Comparison of ENCODE assay signal across 14 cellular contexts in genomic region chr2:236341721-236342120, GRCh38.
DNase-seq lines count a peak whose midpoint lies in the region; ATAC-seq and TF ChIP-seq lines count a peak whose summit lies in the region.
"Had no signal": no experiment of that assay in that cellular context is flagged by ENCODE, and none has a peak within 500 bp of the region (broad histone marks: within the 10 kb centered on the region; RNA-seq: fewer than 3 reads in every experiment).

No MANE protein-coding gene starts in this region.

- TF ChIP-seq CTCF in heart right ventricle (IDR thresholded peaks at IDR 0.05) (no peak), neural crest cell (conservative IDR thresholded peaks at IDR 0.05) (no peak), vagina (IDR thresholded peaks at IDR 0.05) (no peak), natural killer cell (IDR thresholded peaks at IDR 0.05) (no peak), foreskin fibroblast (IDR thresholded peaks at IDR 0.05; ENCODE audit: low read depth, low read length) (no peak)

- H3K27ac Mint-ChIP-seq in neural crest cell (ENCODE audit: unreplicated experiment) (peak overlapping the region; percentile 94), natural killer cell (no peak overlapping the region)

- H3K4me3 Mint-ChIP-seq in neural crest cell, result no peak overlapping the region
- H3K4me3 Mint-ChIP-seq in natural killer cell, result no peak overlapping the region

- H3K4me1 Mint-ChIP-seq in neural crest cell, result peaks cover 48% of the 10 kb centered on the region
- H3K4me1 Mint-ChIP-seq in natural killer cell, result no peaks in the 10 kb centered on the region

- H3K27me3 ChIP-seq in heart right ventricle (no peaks in the 10 kb centered on the region), right cardiac atrium (ENCODE audit: control insufficient read depth, insufficient read depth) (no peaks in the 10 kb centered on the region), ectodermal cell (ENCODE audit: control insufficient read depth, insufficient read depth, low read length, poor library complexity, severe bottlenecking) (no peaks in the 10 kb centered on the region), vagina (no peaks in the 10 kb centered on the region)

- intact Hi-C loops in heart right ventricle (cut with DNase I) (loop anchor here in 3 of 10 donors (2.0 to 10.0 kb wide), 4 partner anchors 233 to 731 kb away; no protein-coding TSS in a partner anchor), right cardiac atrium (cut with DNase I) (loop anchor here in 1 of 4 donors (10.0 kb wide), 1 partner anchor 713 kb away; no protein-coding TSS in a partner anchor), vagina (cut with DNase I) (no loop called here), natural killer cell (cut with micrococcal nuclease) (loop anchor here (2.0 kb wide), 1 partner anchor 731 kb away; no protein-coding TSS in a partner anchor)

- peaks cover 8% of the 10 kb centered on the region for H3K36me3 Mint-ChIP-seq in neural crest cell (ENCODE audit: low read depth)
- H3K36me3 Mint-ChIP-seq in natural killer cell, result no peaks in the 10 kb centered on the region

- H3K4me3 ChIP-seq in heart right ventricle (no peak overlapping the region), right cardiac atrium (ENCODE audit: low read length) (no peak overlapping the region), ectodermal cell (ENCODE audit: insufficient read depth, low read depth, low read length) (no peak overlapping the region), vagina (no peak overlapping the region), foreskin fibroblast (ENCODE audit: low read depth in 1 of 2, low read length in 2 of 2) (no peak overlapping the region)
- H3K4me3 ChIP-seq: GM23248 had no signal

- no peaks in the 10 kb centered on the region for H3K9me3 ChIP-seq in heart right ventricle
- H3K9me3 ChIP-seq in right cardiac atrium (ENCODE audit: control insufficient read depth, low read length), result no peaks in the 10 kb centered on the region
- H3K9me3 ChIP-seq in ectodermal cell (ENCODE audit: control insufficient read depth, low read length), result no peaks in the 10 kb centered on the region
- H3K9me3 ChIP-seq in vagina, result no peaks in the 10 kb centered on the region

- H3K4me1 ChIP-seq in heart right ventricle, result peaks cover 0 to 65% (median 16%) of the 10 kb centered on the region in 9 donors
- no peaks in the 10 kb centered on the region for H3K4me1 ChIP-seq in right cardiac atrium (ENCODE audit: control insufficient read depth, insufficient read depth, low read length)
- peaks cover 22% of the 10 kb centered on the region for H3K4me1 ChIP-seq in ectodermal cell (ENCODE audit: control insufficient read depth, insufficient read depth, low read length)
- peaks cover 4% of the 10 kb centered on the region for H3K4me1 ChIP-seq in vagina

- DNase-seq in heart right ventricle, result peak in 1 of 2 donors; percentile 33
- no peak for DNase-seq in right cardiac atrium
- DNase-seq in neural crest cell (ENCODE audit: low read depth, low spot score), result no peak
- DNase-seq in vagina (ENCODE audit: extremely low spot score in 2 of 2), result peak; percentile 49 to 67
- no peak for DNase-seq in natural killer cell
- no peak for DNase-seq in foreskin fibroblast
- no peak for DNase-seq in SHP77 (lab: John Stamatoyannopoulos, UW)
- DNase-seq: DMS 273 treated with DMSO at 0.1 percent for 48 hours, GF-D8, GM23248, NCI-H2029 treated with DMSO at 0.1 percent for 48 hours, NCI-H510A treated with DMSO at 0.1 percent for 48 hours, NCI-H82 had no signal

- no peaks in the 10 kb centered on the region for H3K27me3 Mint-ChIP-seq in neural crest cell (ENCODE audit: low read depth)
- H3K27me3 Mint-ChIP-seq in natural killer cell (ENCODE audit: low read depth in 2 of 2), result peaks cover 4 to 19% of the 10 kb centered on the region in 2 donors

- no peak for TF ChIP-seq POLR2A in vagina (IDR thresholded peaks at IDR 0.05)

- H3K36me3 ChIP-seq in heart right ventricle (no peaks in the 10 kb centered on the region), ectodermal cell (ENCODE audit: control insufficient read depth, insufficient read depth, low read length) (no peaks in the 10 kb centered on the region), vagina (no peaks in the 10 kb centered on the region)

- 68 to 69% methylated on average over 14 of the region's 14 CpGs for WGBS in heart right ventricle, 2 donors
- 68% methylated on average over 14 of the region's 14 CpGs for WGBS in right cardiac atrium
- WGBS in ectodermal cell, 2 experiments, result 39 to 51% methylated on average over 14 of the region's 14 CpGs

- ATAC-seq in heart right ventricle, result peak; percentile 22 to 73 (median 43)
- no peak for ATAC-seq in right cardiac atrium
- no peak for ATAC-seq in natural killer cell

- H3K9me3 Mint-ChIP-seq in neural crest cell, result no peaks in the 10 kb centered on the region
- H3K9me3 Mint-ChIP-seq in natural killer cell, result no peaks in the 10 kb centered on the region

- H3K27ac ChIP-seq in heart right ventricle (peak overlapping the region in 8 of 10 donors; percentile 22 to 76 (median 52)), right cardiac atrium (ENCODE audit: low read length) (no peak overlapping the region), ectodermal cell (ENCODE audit: insufficient read depth, low read depth, low read length, poor library complexity, severe bottlenecking) (peak overlapping the region; percentile 0), vagina (no peak overlapping the region)
- H3K27ac ChIP-seq: GM23248 had no signal

Comparison
In these comparisons a context has a peak if more than half of its experiments do, and no peak if none do; other contexts are left out.
1. ATAC-seq: peak in heart right ventricle (8 of 8); none in right cardiac atrium (0 of 2) and natural killer cell (0 of 3).
2. H3K27ac ChIP-seq: peak in heart right ventricle (8 of 10) and ectodermal cell (single experiment); none in right cardiac atrium (single experiment) and vagina (single experiment).
3. DNase-seq: peak in vagina (2 of 2); none in right cardiac atrium (0 of 3), neural crest cell (single experiment), natural killer cell (single experiment), foreskin fibroblast (0 of 2) and SHP77 (0 of 2).